17 cellular contexts compared by ENCODE assay signal in the genomic region with DNA sequence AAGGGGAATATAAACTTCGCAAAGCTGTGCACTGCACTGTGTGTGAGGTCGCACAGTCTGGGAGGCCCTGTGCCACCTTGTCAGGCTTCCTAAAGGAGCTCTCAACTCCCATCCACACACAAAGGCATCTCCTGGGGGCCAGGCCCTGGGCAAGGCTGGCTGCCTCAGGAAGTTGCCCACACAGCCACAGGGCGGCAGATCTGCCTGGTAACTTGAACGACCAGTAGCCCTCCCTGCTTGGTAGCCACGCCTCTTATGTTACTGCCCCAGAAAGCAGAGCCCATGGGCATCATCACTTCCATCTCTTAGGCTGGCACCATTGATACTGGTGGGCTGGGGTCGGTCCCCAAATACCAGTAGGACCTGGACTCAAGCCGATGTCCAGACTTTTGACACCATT.
"Had no signal": no experiment of that assay in that cellular context is flagged by ENCODE, and none has a peak within 500 bp of the region (broad histone marks: within the 10 kb centered on the region; RNA-seq: fewer than 3 reads in every experiment).

No MANE protein-coding gene starts in this region.

- ATAC-seq: activated T-helper 17 cell treated with anti-CD3 and anti-CD28 coated beads, Interleukin-2, amount 50 U/mL, for 72 hours; gastrocnemius medialis; left cardiac atrium; pancreas; psoas muscle; right cardiac atrium had no signal

- H3K27ac ChIP-seq: adrenal gland, breast epithelium, colonic mucosa, esophagus muscularis mucosa, gastrocnemius medialis, pancreas, psoas muscle, tibial nerve, WERI-Rb-1 had no signal

- H3K4me3 ChIP-seq: adrenal gland, breast epithelium, colonic mucosa, esophagus muscularis mucosa, gastrocnemius medialis, pancreas, psoas muscle, tibial nerve had no signal

- DNase-seq: activated CD4-positive, alpha-beta T cell treated with anti-CD3 and anti-CD28 coated beads for 1 hour; activated T-cell treated with anti-CD3 and anti-CD28 coated beads, Interleukin-2, amount 50 U/mL, for 1 hour; adrenal gland; colonic mucosa; gastrocnemius medialis; hypothalamus; left cardiac atrium; pancreas; psoas muscle; right cardiac atrium; stimulated activated CD4-positive, alpha-beta T cell treated with anti-CD3 and anti-CD28 coated beads, Interleukin-4, amount 100 ng/mL, for 4 hours; substantia nigra had no signal

- H3K27me3 ChIP-seq: adrenal gland, breast epithelium, colonic mucosa, pancreas had no signal
